Comparison of ENCODE assay signal across 8 cellular contexts in the genomic region with DNA sequence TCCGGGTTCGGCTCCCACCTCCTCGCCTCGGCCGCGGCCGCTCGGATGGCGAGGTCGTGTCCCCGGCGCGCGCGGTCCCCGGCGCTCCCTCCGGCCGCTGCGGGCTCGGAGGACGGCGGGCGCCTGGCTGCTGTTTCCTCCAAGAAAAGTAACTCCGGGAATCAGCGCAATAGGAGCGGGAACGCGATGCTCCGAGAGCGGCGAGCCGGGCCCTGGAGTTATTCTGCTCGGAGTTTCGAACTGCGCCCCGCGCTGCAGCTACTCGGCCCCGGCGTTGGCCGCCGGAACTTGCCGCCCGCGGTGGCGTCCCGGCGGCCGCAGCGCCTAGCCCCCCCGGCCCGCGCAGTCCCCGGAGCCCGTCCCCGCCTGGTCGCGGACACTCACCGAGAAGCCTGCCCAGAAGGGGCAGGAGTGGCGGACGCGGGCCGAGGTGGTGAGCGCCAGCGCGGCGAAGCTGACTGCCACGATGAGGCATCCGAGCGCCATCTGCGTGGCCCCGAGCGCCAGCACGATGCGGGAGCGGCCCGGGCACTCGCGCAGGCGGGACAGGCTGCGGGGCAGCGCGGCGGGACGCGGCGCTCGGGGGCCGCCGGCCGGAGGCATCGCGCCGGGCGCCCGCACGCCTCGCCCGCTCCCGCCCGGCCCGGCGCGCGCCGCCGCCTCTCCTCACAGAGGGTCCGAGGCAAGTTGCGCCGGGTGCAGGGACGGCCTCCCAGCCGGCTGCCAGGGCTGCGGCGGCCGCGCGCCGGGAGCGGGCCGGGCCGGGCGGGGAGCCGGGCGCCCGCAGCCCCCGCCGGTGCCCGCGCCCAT.
DNase-seq lines count a peak whose midpoint lies in the region; ATAC-seq, FAIRE-seq and TF ChIP-seq lines count a peak whose summit lies in the region.

No MANE protein-coding gene starts in this region.

- H3K9ac ChIP-seq in keratinocyte (ENCODE audit: control insufficient read depth, extremely low read depth, insufficient read depth, low read length) (no peak overlapping the region), subcutaneous abdominal adipose tissue (ENCODE audit: low read length in 5 of 5) (no peak overlapping the region), Karpas-422 (ENCODE audit: low read length) (no peak overlapping the region)

- H3K27ac ChIP-seq in body of pancreas (peak overlapping the region; percentile 32 to 80 (median 70)), keratinocyte (ENCODE audit: control insufficient read depth, insufficient read depth, low read length) (no peak overlapping the region), subcutaneous abdominal adipose tissue (ENCODE audit: low read depth, low read length) (no peak overlapping the region), Karpas-422 (ENCODE audit: low read length) (no peak overlapping the region)

- intact Hi-C loops in body of pancreas (cut with DNase I), result no loop called here

- H3K4me2 ChIP-seq in keratinocyte (ENCODE audit: control insufficient read depth, extremely low read depth, insufficient read depth, low read depth, low read length), result peak overlapping the region; percentile 25
- no peak overlapping the region for H3K4me2 ChIP-seq in Karpas-422 (ENCODE audit: low read depth, low read length, poor library complexity, severe bottlenecking)

- peak; percentile 33 for ATAC-seq in body of pancreas

- H3K9me3 ChIP-seq in body of pancreas (no peaks in the 10 kb centered on the region), keratinocyte (ENCODE audit: control insufficient read depth, low read depth, low read length) (no peaks in the 10 kb centered on the region), subcutaneous abdominal adipose tissue (ENCODE audit: control insufficient read depth in 5 of 5, low read length in 5 of 5) (no peaks in the 10 kb centered on the region), Karpas-422 (ENCODE audit: low read length) (peaks cover 10% of the 10 kb centered on the region)

- no peaks in the 10 kb centered on the region for H3K9me2 ChIP-seq in Karpas-422 (replicated peaks; ENCODE audit: insufficient read depth, low read length)

- FAIRE-seq in keratinocyte (lab: Jason Lieb, UNC), result no peak

- TF ChIP-seq CTCF in body of pancreas (IDR thresholded peaks at IDR 0.05), result no peak
- peak in 1 of 3 experiments; percentile 29 for TF ChIP-seq CTCF in keratinocyte (optimal IDR thresholded peaks at IDR 0.05 in 1 of 3, IDR thresholded peaks at IDR 0.05 in 1 of 3, conservative IDR thresholded peaks at IDR 0.05 in 1 of 3; ENCODE audit: extremely low read depth in 1 of 3, insufficient read depth in 2 of 3, low read length in 3 of 3)

- no peaks in the 10 kb centered on the region for H4K20me1 ChIP-seq in keratinocyte (ENCODE audit: control insufficient read depth, extremely low read depth, insufficient read depth, low read length)
- no peaks in the 10 kb centered on the region for H4K20me1 ChIP-seq in Karpas-422 (ENCODE audit: insufficient read depth, low read depth, low read length)

- no peaks in the 10 kb centered on the region for H3K36me3 ChIP-seq in body of pancreas (replicated peaks in 1 of 2; ENCODE audit: insufficient read depth in 1 of 2, low read depth in 2 of 2)
- H3K36me3 ChIP-seq in keratinocyte (ENCODE audit: control insufficient read depth in 2 of 2, extremely low read depth in 1 of 2, insufficient read depth in 2 of 2, low read length in 2 of 2), result no peaks in the 10 kb centered on the region
- no peaks in the 10 kb centered on the region for H3K36me3 ChIP-seq in subcutaneous abdominal adipose tissue (ENCODE audit: control insufficient read depth in 5 of 5, insufficient read depth in 5 of 5, low read length in 5 of 5)
- H3K36me3 ChIP-seq in Karpas-422 (ENCODE audit: insufficient read depth, low read length), result no peaks in the 10 kb centered on the region

- no peaks in the 10 kb centered on the region for H3K79me2 ChIP-seq in keratinocyte (ENCODE audit: control insufficient read depth, insufficient read depth, low read length)
- H3K79me2 ChIP-seq in Karpas-422 (ENCODE audit: low read length), result no peaks in the 10 kb centered on the region

- no peaks in the 10 kb centered on the region for H3K27me3 ChIP-seq in body of pancreas
- peaks cover 40% of the 10 kb centered on the region for H3K27me3 ChIP-seq in keratinocyte (ENCODE audit: control insufficient read depth, extremely low read depth, insufficient read depth, low read length)
- peaks cover 26 to 53% (median 36%) of the 10 kb centered on the region in 5 donors for H3K27me3 ChIP-seq in subcutaneous abdominal adipose tissue (ENCODE audit: control insufficient read depth in 5 of 5, insufficient read depth in 4 of 5, low read length in 5 of 5)
- H3K27me3 ChIP-seq in Karpas-422 (ENCODE audit: low read length), result no peaks in the 10 kb centered on the region

- 0% methylated on average over 80 of the region's 130 CpGs; no CpG with 5 or more reads in 1 of the 2 donors for WGBS in body of pancreas, 2 donors

- peak in 1 of 3 donors; percentile 11 for TF ChIP-seq POLR2A in body of pancreas (IDR thresholded peaks at IDR 0.05)

- dilution Hi-C loops in keratinocyte (cut with MboI; ENCODE audit: extremely low pct_ligation_motif_present, low sequenced_read_pairs), result no loop called here

- no peaks in the 10 kb centered on the region for H3K9me1 ChIP-seq in keratinocyte (ENCODE audit: control insufficient read depth, extremely low read depth, insufficient read depth, low read length)

- H3K4me1 ChIP-seq in body of pancreas (peaks cover 37% of the 10 kb centered on the region), keratinocyte (ENCODE audit: control insufficient read depth, extremely low read depth, insufficient read depth, low read length) (no peaks in the 10 kb centered on the region), subcutaneous abdominal adipose tissue (ENCODE audit: control insufficient read depth in 5 of 5, insufficient read depth in 5 of 5, low read length in 5 of 5) (peaks cover 0 to 25% (median 8%) of the 10 kb centered on the region in 5 donors), Karpas-422 (ENCODE audit: low read length) (no peaks in the 10 kb centered on the region)

- DNase-seq in NCI-H2081 (lab: John Stamatoyannopoulos, UW) (peak; percentile 10 to 54), NCI-H2081 treated with DMSO at 0.1 percent for 48 hours (lab: John Stamatoyannopoulos, UW) (no peak), body of pancreas (peak; percentile 26 to 47 (median 34)), keratinocyte (ENCODE audit: low read depth, low spot score) (no peak), NCI-H2196 (lab: John Stamatoyannopoulos, UW; ENCODE audit: unreplicated experiment) (no peak), Karpas-422 (no peak), DMS79 treated with DMSO at 0.1 percent for 48 hours (lab: John Stamatoyannopoulos, UW) (no peak)

- H2AFZ ChIP-seq in keratinocyte (ENCODE audit: control insufficient read depth, low read length), result no peak overlapping the region
- no peak overlapping the region for H2AFZ ChIP-seq in Karpas-422 (ENCODE audit: low read length)

- H3K4me3 ChIP-seq in body of pancreas, result peak overlapping the region; percentile 38 to 50
- H3K4me3 ChIP-seq in keratinocyte (ENCODE audit: control insufficient read depth in 2 of 3, extremely low read depth in 1 of 3, insufficient read depth in 2 of 3, low read depth in 1 of 3, low read length in 3 of 3), result peak overlapping the region in 2 of 3 experiments; percentile 40 to 44
- H3K4me3 ChIP-seq in subcutaneous abdominal adipose tissue (ENCODE audit: low read depth in 1 of 5, low read length in 5 of 5), result peak overlapping the region in 3 of 5 donors; percentile 51 to 57 (median 53)
- H3K4me3 ChIP-seq in Karpas-422 (ENCODE audit: low read length), result no peak overlapping the region

Comparison
In these comparisons a context has a peak if more than half of its experiments do, and no peak if none do; other contexts are left out.
1. DNase-seq: peak in NCI-H2081 (2 of 2) and body of pancreas (4 of 4); none in NCI-H2081 treated with DMSO at 0.1 percent for 48 hours (single experiment), keratinocyte (single experiment), NCI-H2196 (single experiment), Karpas-422 (single experiment) and DMS79 treated with DMSO at 0.1 percent for 48 hours (single experiment).
2. H3K27ac ChIP-seq: peak in body of pancreas (4 of 4); none in keratinocyte (single experiment), subcutaneous abdominal adipose tissue (single experiment) and Karpas-422 (single experiment).